ENCODE assay signal across 1 cellular context in the genomic region with DNA sequence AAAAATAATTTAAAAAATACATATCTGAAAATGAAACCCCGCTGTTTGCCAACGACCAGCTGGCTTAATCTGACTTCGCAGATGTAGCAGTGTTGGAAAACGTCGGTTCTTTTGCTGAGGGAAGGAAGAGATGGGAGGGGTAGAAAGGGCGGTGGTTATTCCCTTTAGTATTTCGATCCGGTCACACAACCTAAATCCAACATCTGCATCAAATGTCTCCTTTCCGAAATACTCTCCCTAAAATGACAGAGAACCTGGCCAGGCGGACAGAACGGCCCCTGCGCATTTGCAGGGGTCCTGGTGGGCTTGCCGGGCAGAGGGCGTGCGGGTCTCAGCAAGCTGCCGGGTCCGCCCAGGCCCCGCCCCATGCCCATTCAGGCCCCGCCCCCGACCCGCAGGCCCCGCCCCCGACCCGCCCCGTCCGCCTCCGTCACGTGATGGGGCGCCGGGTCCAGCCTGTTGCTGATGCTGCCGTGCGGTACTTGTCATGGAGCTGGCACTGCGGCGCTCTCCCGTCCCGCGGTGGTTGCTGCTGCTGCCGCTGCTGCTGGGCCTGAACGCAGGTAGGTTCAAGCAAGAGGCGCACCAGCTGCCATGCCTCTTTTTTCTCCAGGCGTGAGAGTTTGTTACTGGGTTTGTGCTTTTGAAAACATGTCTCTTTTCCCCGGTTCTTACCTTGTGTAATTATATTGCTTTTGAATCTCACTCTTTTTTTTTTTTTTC.
TF ChIP-seq lines count a peak whose summit lies in the region.

A gene with protein sequence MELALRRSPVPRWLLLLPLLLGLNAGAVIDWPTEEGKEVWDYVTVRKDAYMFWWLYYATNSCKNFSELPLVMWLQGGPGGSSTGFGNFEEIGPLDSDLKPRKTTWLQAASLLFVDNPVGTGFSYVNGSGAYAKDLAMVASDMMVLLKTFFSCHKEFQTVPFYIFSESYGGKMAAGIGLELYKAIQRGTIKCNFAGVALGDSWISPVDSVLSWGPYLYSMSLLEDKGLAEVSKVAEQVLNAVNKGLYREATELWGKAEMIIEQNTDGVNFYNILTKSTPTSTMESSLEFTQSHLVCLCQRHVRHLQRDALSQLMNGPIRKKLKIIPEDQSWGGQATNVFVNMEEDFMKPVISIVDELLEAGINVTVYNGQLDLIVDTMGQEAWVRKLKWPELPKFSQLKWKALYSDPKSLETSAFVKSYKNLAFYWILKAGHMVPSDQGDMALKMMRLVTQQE (plus strand): TSS at position 459 of the 723 bp plus-strand sequence. CDS start 29 bp downstream, at position 488.

TF ChIP-seq in HepG2, 621 proteins besides CTCF, POLR2A, EP300 and RAD21 (continued from another document and continues in another):
- TF ChIP-seq, protein P1, sequence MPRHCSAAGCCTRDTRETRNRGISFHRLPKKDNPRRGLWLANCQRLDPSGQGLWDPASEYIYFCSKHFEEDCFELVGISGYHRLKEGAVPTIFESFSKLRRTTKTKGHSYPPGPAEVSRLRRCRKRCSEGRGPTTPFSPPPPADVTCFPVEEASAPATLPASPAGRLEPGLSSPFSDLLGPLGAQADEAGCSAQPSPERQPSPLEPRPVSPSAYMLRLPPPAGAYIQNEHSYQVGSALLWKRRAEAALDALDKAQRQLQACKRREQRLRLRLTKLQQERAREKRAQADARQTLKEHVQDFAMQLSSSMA (CRISPR knock-in tag; IDR thresholded peaks at IDR 0.05) = no peak
- TF ChIP-seq KMT2A (CRISPR knock-in tag; IDR thresholded peaks at IDR 0.05) = peak; percentile 80
- TF ChIP-seq, protein P2, sequence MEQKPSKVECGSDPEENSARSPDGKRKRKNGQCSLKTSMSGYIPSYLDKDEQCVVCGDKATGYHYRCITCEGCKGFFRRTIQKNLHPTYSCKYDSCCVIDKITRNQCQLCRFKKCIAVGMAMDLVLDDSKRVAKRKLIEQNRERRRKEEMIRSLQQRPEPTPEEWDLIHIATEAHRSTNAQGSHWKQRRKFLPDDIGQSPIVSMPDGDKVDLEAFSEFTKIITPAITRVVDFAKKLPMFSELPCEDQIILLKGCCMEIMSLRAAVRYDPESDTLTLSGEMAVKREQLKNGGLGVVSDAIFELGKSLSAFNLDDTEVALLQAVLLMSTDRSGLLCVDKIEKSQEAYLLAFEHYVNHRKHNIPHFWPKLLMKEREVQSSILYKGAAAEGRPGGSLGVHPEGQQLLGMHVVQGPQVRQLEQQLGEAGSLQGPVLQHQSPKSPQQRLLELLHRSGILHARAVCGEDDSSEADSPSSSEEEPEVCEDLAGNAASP (CRISPR knock-in tag; IDR thresholded peaks at IDR 0.05; ENCODE audit: borderline replicate concordance) = no peak
- TF ChIP-seq HNRNPUL1 (IDR thresholded peaks at IDR 0.05; ENCODE audit: low read depth, low read length) = no peak
- no peak for TF ChIP-seq NR1H2 (CRISPR knock-in tag; IDR thresholded peaks at IDR 0.05; ENCODE audit: borderline replicate concordance, low read depth)
- TF ChIP-seq TAF15 (IDR thresholded peaks at IDR 0.05; ENCODE audit: low read depth, low read length, poor library complexity, severe bottlenecking) = no peak
- TF ChIP-seq MEF2D (CRISPR knock-in tag; IDR thresholded peaks at IDR 0.05) = no peak
- no peak for TF ChIP-seq SNAPC2 (CRISPR knock-in tag; IDR thresholded peaks at IDR 0.05)
- TF ChIP-seq HOXD1 (CRISPR knock-in tag; IDR thresholded peaks at IDR 0.05) = no peak
- TF ChIP-seq, protein P3, sequence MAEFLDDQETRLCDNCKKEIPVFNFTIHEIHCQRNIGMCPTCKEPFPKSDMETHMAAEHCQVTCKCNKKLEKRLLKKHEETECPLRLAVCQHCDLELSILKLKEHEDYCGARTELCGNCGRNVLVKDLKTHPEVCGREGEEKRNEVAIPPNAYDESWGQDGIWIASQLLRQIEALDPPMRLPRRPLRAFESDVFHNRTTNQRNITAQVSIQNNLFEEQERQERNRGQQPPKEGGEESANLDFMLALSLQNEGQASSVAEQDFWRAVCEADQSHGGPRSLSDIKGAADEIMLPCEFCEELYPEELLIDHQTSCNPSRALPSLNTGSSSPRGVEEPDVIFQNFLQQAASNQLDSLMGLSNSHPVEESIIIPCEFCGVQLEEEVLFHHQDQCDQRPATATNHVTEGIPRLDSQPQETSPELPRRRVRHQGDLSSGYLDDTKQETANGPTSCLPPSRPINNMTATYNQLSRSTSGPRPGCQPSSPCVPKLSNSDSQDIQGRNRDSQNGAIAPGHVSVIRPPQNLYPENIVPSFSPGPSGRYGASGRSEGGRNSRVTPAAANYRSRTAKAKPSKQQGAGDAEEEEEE (CRISPR knock-in tag; IDR thresholded peaks at IDR 0.05; ENCODE audit: borderline replicate concordance) = no peak
- no peak for TF ChIP-seq ARHGAP35 (CRISPR knock-in tag; IDR thresholded peaks at IDR 0.05; ENCODE audit: borderline replicate concordance)
- 0 out of 2 replicates have a peak, but pooled peaks have one; percentile 41 for TF ChIP-seq ZBTB38 (CRISPR knock-in tag; IDR thresholded peaks at IDR 0.05)
- TF ChIP-seq, protein P4, sequence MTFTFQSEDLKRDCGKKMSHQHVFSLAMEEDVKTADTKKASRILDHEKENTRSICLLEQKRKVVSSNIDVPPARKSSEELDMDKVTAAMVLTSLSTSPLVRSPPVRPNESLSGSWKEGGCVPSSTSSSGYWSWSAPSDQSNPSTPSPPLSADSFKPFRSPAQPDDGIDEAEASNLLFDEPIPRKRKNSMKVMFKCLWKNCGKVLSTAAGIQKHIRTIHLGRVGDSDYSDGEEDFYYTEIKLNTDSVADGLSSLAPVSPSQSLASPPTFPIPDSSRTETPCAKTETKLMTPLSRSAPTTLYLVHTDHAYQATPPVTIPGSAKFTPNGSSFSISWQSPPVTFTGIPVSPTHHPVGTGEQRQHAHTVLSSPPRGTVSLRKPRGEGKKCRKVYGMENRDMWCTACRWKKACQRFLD (CRISPR knock-in tag; IDR thresholded peaks at IDR 0.05; ENCODE audit: borderline replicate concordance) = no peak
- no peak for TF ChIP-seq TBX3 (IDR thresholded peaks at IDR 0.05; ENCODE audit: borderline replicate concordance)
- TF ChIP-seq, protein P5, sequence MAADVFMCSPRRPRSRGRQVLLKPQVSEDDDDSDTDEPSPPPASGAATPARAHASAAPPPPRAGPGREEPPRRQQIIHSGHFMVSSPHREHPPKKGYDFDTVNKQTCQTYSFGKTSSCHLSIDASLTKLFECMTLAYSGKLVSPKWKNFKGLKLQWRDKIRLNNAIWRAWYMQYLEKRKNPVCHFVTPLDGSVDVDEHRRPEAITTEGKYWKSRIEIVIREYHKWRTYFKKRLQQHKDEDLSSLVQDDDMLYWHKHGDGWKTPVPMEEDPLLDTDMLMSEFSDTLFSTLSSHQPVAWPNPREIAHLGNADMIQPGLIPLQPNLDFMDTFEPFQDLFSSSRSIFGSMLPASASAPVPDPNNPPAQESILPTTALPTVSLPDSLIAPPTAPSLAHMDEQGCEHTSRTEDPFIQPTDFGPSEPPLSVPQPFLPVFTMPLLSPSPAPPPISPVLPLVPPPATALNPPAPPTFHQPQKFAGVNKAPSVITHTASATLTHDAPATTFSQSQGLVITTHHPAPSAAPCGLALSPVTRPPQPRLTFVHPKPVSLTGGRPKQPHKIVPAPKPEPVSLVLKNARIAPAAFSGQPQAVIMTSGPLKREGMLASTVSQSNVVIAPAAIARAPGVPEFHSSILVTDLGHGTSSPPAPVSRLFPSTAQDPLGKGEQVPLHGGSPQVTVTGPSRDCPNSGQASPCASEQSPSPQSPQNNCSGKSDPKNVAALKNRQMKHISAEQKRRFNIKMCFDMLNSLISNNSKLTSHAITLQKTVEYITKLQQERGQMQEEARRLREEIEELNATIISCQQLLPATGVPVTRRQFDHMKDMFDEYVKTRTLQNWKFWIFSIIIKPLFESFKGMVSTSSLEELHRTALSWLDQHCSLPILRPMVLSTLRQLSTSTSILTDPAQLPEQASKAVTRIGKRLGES (CRISPR knock-in tag; IDR thresholded peaks at IDR 0.05; ENCODE audit: borderline replicate concordance) = no peak
- no peak for TF ChIP-seq ZNF747 (CRISPR knock-in tag; IDR thresholded peaks at IDR 0.05; ENCODE audit: borderline replicate concordance)
- TF ChIP-seq NFYC (CRISPR knock-in tag; IDR thresholded peaks at IDR 0.05) = no peak
- TF ChIP-seq, protein P6, sequence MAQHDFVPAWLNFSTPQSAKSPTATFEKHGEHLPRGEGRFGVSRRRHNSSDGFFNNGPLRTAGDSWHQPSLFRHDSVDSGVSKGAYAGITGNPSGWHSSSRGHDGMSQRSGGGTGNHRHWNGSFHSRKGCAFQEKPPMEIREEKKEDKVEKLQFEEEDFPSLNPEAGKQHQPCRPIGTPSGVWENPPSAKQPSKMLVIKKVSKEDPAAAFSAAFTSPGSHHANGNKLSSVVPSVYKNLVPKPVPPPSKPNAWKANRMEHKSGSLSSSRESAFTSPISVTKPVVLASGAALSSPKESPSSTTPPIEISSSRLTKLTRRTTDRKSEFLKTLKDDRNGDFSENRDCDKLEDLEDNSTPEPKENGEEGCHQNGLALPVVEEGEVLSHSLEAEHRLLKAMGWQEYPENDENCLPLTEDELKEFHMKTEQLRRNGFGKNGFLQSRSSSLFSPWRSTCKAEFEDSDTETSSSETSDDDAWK (CRISPR knock-in tag; IDR thresholded peaks at IDR 0.05) = no peak
- TF ChIP-seq SUZ12 (IDR thresholded peaks at IDR 0.05; ENCODE audit: low read depth, low read length) = no peak
- TF ChIP-seq FLYWCH1 (CRISPR knock-in tag; IDR thresholded peaks at IDR 0.05) = no peak
- TF ChIP-seq FOXA1 (IDR thresholded peaks at IDR 0.05) = no peak
- TF ChIP-seq FOXA1 (CRISPR knock-in tag; IDR thresholded peaks at IDR 0.05) = 0 out of 2 replicates have a peak, but pooled peaks have one; percentile 19
- TF ChIP-seq ZNF572 (CRISPR knock-in tag; IDR thresholded peaks at IDR 0.05) = no peak
- TF ChIP-seq GLI4 (CRISPR knock-in tag; IDR thresholded peaks at IDR 0.05; ENCODE audit: borderline replicate concordance) = no peak
- TF ChIP-seq, protein P7, sequence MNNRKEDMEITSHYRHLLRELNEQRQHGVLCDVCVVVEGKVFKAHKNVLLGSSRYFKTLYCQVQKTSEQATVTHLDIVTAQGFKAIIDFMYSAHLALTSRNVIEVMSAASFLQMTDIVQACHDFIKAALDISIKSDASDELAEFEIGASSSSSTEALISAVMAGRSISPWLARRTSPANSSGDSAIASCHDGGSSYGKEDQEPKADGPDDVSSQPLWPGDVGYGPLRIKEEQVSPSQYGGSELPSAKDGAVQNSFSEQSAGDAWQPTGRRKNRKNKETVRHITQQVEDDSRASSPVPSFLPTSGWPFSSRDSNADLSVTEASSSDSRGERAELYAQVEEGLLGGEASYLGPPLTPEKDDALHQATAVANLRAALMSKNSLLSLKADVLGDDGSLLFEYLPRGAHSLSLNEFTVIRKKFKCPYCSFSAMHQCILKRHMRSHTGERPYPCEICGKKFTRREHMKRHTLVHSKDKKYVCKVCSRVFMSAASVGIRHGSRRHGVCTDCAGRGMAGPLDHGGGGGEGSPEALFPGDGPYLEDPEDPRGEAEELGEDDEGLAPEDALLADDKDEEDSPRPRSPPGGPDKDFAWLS (CRISPR knock-in tag; IDR thresholded peaks at IDR 0.05; ENCODE audit: borderline replicate concordance) = no peak
- TF ChIP-seq KAT7 (CRISPR knock-in tag; IDR thresholded peaks at IDR 0.05; ENCODE audit: borderline replicate concordance) = no peak
- no peak for TF ChIP-seq ZNF776 (CRISPR knock-in tag; IDR thresholded peaks at IDR 0.05)
- TF ChIP-seq ELF3 (CRISPR knock-in tag; IDR thresholded peaks at IDR 0.05) = no peak; the same call in 1 of the 2 replicates
- TF ChIP-seq ZNF282 (IDR thresholded peaks at IDR 0.05; ENCODE audit: partially characterized antibody) = no peak
- no peak for TF ChIP-seq NPAS2 (CRISPR knock-in tag; IDR thresholded peaks at IDR 0.05; ENCODE audit: borderline replicate concordance)
- TF ChIP-seq, protein P8, sequence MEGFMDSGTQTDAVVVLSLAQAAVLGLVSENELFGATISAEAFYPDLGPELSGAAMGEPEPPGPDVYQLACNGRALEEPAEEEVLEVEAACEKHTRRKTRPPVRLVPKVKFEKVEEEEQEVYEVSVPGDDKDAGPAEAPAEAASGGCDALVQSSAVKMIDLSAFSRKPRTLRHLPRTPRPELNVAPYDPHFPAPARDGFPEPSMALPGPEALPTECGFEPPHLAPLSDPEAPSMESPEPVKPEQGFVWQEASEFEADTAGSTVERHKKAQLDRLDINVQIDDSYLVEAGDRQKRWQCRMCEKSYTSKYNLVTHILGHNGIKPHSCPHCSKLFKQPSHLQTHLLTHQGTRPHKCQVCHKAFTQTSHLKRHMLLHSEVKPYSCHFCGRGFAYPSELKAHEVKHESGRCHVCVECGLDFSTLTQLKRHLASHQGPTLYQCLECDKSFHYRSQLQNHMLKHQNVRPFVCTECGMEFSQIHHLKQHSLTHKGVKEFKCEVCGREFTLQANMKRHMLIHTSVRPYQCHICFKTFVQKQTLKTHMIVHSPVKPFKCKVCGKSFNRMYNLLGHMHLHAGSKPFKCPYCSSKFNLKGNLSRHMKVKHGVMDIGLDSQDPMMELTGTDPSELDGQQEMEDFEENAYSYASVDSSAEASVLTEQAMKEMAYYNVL (CRISPR knock-in tag; IDR thresholded peaks at IDR 0.05; ENCODE audit: borderline replicate concordance) = no peak
- TF ChIP-seq, protein P9, sequence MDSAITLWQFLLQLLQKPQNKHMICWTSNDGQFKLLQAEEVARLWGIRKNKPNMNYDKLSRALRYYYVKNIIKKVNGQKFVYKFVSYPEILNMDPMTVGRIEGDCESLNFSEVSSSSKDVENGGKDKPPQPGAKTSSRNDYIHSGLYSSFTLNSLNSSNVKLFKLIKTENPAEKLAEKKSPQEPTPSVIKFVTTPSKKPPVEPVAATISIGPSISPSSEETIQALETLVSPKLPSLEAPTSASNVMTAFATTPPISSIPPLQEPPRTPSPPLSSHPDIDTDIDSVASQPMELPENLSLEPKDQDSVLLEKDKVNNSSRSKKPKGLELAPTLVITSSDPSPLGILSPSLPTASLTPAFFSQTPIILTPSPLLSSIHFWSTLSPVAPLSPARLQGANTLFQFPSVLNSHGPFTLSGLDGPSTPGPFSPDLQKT (CRISPR knock-in tag; IDR thresholded peaks at IDR 0.05; ENCODE audit: borderline replicate concordance) = no peak
- TF ChIP-seq, protein P10, sequence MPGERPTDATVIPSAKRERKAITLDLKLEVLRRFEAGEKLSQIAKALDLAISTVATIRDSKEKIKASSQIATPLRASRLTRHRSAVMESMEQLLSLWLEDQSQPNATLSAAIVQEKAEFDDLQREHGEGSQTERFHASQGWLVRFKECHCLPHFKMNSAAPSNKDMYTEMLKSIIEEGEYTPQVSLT (CRISPR knock-in tag; IDR thresholded peaks at IDR 0.05; ENCODE audit: borderline replicate concordance, low read depth) = no peak
- no peak for TF ChIP-seq ZNF891 (CRISPR knock-in tag; IDR thresholded peaks at IDR 0.05)
- TF ChIP-seq, protein P11, sequence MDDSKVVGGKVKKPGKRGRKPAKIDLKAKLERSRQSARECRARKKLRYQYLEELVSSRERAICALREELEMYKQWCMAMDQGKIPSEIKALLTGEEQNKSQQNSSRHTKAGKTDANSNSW (CRISPR knock-in tag; IDR thresholded peaks at IDR 0.05; ENCODE audit: borderline replicate concordance) = no peak
- TF ChIP-seq RBM39 (IDR thresholded peaks at IDR 0.05; ENCODE audit: low read depth, low read length, poor library complexity, severe bottlenecking) = no peak
- TF ChIP-seq ZNF333 (CRISPR knock-in tag; IDR thresholded peaks at IDR 0.05; ENCODE audit: borderline replicate concordance) = no peak
